Comparison of ENCODE assay signal across 1 cellular context in genomic region chr3:162193148-162193547, GRCh38.
TF ChIP-seq lines count a peak whose summit lies in the region.

No MANE protein-coding gene starts in this region.

TF ChIP-seq in GM23338, 12 proteins besides CTCF, POLR2A, EP300 and RAD21 (continued from another document):
- no peak for TF ChIP-seq ZNF462 (CRISPR knock-in tag; IDR thresholded peaks at IDR 0.05)
- no peak for TF ChIP-seq NANOG (IDR thresholded peaks at IDR 0.05; ENCODE audit: borderline replicate concordance)
- TF ChIP-seq STAT1 (IDR thresholded peaks at IDR 0.05; ENCODE audit: unreplicated experiment): no peak
